5 cellular contexts compared by ENCODE assay signal in the genomic region with DNA sequence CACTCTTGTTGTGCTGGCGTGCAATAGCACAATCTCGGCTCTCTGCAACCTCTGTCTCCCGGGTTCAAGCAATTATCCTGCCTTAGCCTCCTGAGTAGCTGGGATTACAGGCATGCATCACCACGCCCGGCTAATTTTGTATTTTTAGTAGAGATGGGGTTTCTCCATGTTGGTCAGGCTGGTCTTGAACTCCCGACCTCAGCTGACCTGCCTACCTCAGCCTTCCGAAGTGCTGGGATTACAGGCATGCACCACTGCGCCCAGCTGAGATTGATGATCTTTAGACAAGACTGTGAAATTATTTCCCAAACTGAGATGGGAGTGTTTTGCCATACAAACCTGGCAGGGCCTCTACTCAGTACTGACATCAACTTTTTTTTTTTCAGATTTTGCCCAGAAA. TPM values are rescaled to one million over a fixed set of nuclear protein-coding genes. Genes with fewer than 3 reads are reported as not detected.
"Had no signal": no experiment of that assay in that cellular context is flagged by ENCODE, and none has a peak within 500 bp of the region (broad histone marks: within the 10 kb centered on the region; RNA-seq: fewer than 3 reads in every experiment).

No MANE protein-coding gene starts in this region.

RNA-seq across cellular contexts. Expression of a gene that starts 27.8 kb away (rescaled TPM):
- total RNA-seq: M059J, PC-3, Peyer's patch, Right ventricle myocardium superior, SJSA1 had no signal

RNA-seq across cellular contexts. Expression of a gene that starts 44.4 kb away (rescaled TPM):
- total RNA-seq: M059J, PC-3, Right ventricle myocardium superior, SJSA1 had no signal
